In the genomic region with DNA sequence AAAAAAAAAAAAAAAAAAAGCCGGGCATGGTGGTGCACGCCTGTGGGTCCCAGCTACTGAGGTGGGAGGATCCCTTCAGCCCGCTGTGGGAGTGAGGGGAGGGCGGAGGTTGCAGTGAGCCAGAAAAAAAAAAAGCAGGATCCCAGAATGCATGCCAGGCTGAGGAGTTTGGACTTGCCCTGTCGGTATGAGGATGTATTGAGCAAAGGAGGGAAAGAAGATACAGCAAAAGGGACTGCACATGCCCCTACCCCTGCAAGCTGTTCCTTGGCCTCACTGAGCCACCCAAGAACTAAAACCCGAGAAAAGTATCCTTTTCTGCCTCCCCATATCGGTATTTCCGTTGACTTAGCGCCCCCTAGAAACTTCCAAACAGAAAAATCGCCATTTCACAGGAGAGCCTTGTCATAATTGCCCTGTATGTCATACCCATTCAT, we compare ENCODE assay signal across 9 cellular contexts. TPM values are rescaled to one million over a fixed set of nuclear protein-coding genes. Genes with fewer than 3 reads are reported as not detected.
DNase-seq lines count a peak whose midpoint lies in the region; ATAC-seq, FAIRE-seq and TF ChIP-seq lines count a peak whose summit lies in the region.
"Had no signal": no experiment of that assay in that cellular context is flagged by ENCODE, and none has a peak within 500 bp of the region (broad histone marks: within the 10 kb centered on the region; RNA-seq: fewer than 3 reads in every experiment).

No MANE protein-coding gene starts in this region.

- peaks cover 13% of the 10 kb centered on the region for H3K79me2 ChIP-seq in mesendoderm (ENCODE audit: control insufficient read depth, insufficient read depth, low read length)

- H3K4ac ChIP-seq in mesendoderm (ENCODE audit: low read depth, low read length), result peak overlapping the region; percentile 43

- H4K5ac ChIP-seq in mesendoderm (ENCODE audit: low read length), result no peak overlapping the region

- H3K56ac ChIP-seq in mesendoderm (ENCODE audit: low read length), result peak overlapping the region; percentile 77

- CTCF ChIA-PET in activated CD8-positive, alpha-beta T cell treated with anti-CD3 and anti-CD28 coated beads for 36 hours (lab: Charles Lee), result interaction anchor here (0.9 to 5.5 kb wide), 7 partner anchors 12 to 156 kb away, joined by 3 to 27 read pairs (median 4); a partner anchor contains a TSS

- H3K4me3 ChIP-seq in HUES6 (ENCODE audit: low read depth, low read length) (peak overlapping the region; percentile 9; the same call in 1 of the 2 replicates), mesendoderm (ENCODE audit: low read length) (no peak overlapping the region), psoas muscle (no peak overlapping the region)

- H3K9me3 ChIP-seq in HUES6 (ENCODE audit: control insufficient read depth, insufficient read depth, low read depth, low read length), result no peaks in the 10 kb centered on the region
- H3K9me3 ChIP-seq in psoas muscle, result no peaks in the 10 kb centered on the region

- H3K36me3 ChIP-seq in HUES6 (ENCODE audit: control insufficient read depth, insufficient read depth, low read length) (peaks cover 20% of the 10 kb centered on the region), mesendoderm (ENCODE audit: control insufficient read depth, insufficient read depth, low read length) (no peaks in the 10 kb centered on the region), psoas muscle (ENCODE audit: insufficient read depth in 1 of 2, low read depth in 1 of 2) (peaks cover 0 to 16% of the 10 kb centered on the region in 2 donors)

- POLR2A ChIA-PET in activated CD8-positive, alpha-beta T cell treated with anti-CD3 and anti-CD28 coated beads for 36 hours (lab: Charles Lee), result interaction anchor here (3.1 kb wide), 1 partner anchor 11 kb away, joined by 14 read pairs; a partner anchor contains a TSS

- no peak overlapping the region for H3K23ac ChIP-seq in mesendoderm (ENCODE audit: low read length)

- H3K4me2 ChIP-seq in mesendoderm (ENCODE audit: low read length), result no peak overlapping the region

- no peaks in the 10 kb centered on the region for H3K9me3 Mint-ChIP-seq in activated CD8-positive, alpha-beta T cell treated with anti-CD3 and anti-CD28 coated beads for 36 hours

- ATAC-seq in activated CD8-positive, alpha-beta T cell treated with anti-CD3 and anti-CD28 coated beads for 36 hours, result no peak
- no peak for ATAC-seq in HG03196 (IDR thresholded peaks at IDR 0.05; ENCODE audit: unreplicated experiment)
- ATAC-seq in psoas muscle, result no peak
- ATAC-seq in HG03457 (IDR thresholded peaks at IDR 0.05; ENCODE audit: unreplicated experiment), result no peak
- no peak for ATAC-seq in left ventricle myocardium superior

- H2BK15ac ChIP-seq in mesendoderm (replicated peaks; ENCODE audit: low read depth), result no peak overlapping the region

- H3K27ac Mint-ChIP-seq in activated CD8-positive, alpha-beta T cell treated with anti-CD3 and anti-CD28 coated beads for 36 hours, result peak overlapping the region; percentile 23

- H3K4me1 ChIP-seq in HUES6 (ENCODE audit: control insufficient read depth, insufficient read depth, low read length) (no peaks in the 10 kb centered on the region), mesendoderm (ENCODE audit: control insufficient read depth, low read depth, low read length) (no peaks in the 10 kb centered on the region), psoas muscle (peaks cover 19% of the 10 kb centered on the region)

- no peaks in the 10 kb centered on the region for H3K27me3 Mint-ChIP-seq in activated CD8-positive, alpha-beta T cell treated with anti-CD3 and anti-CD28 coated beads for 36 hours

- peaks cover 32% of the 10 kb centered on the region for H3K4me1 Mint-ChIP-seq in activated CD8-positive, alpha-beta T cell treated with anti-CD3 and anti-CD28 coated beads for 36 hours (ENCODE audit: low read depth)

- peak overlapping the region; percentile 35 for H3K4me3 Mint-ChIP-seq in activated CD8-positive, alpha-beta T cell treated with anti-CD3 and anti-CD28 coated beads for 36 hours

- H3K36me3 Mint-ChIP-seq in activated CD8-positive, alpha-beta T cell treated with anti-CD3 and anti-CD28 coated beads for 36 hours (ENCODE audit: low read depth), result peaks cover 31% of the 10 kb centered on the region

- H3K79me1 ChIP-seq in mesendoderm (ENCODE audit: low read length), result peaks cover 14% of the 10 kb centered on the region

- no peak overlapping the region for H2BK5ac ChIP-seq in mesendoderm (ENCODE audit: low read length)

- TF ChIP-seq CTCF in D721Med (IDR thresholded peaks at IDR 0.05; ENCODE audit: insufficient read depth, missing control alignments) (peak; percentile 77), psoas muscle (IDR thresholded peaks at IDR 0.05) (no peak)
- TF ChIP-seq CTCF in activated CD8-positive, alpha-beta T cell treated with anti-CD3 and anti-CD28 coated beads for 36 hours (IDR thresholded peaks at IDR 0.05), result peak; percentile 29

- no peak overlapping the region for H2AK5ac ChIP-seq in mesendoderm (ENCODE audit: low read length)

- peak overlapping the region; percentile 65 for H4K8ac ChIP-seq in mesendoderm (ENCODE audit: low read depth, low read length)

- no peak overlapping the region for H2BK120ac ChIP-seq in mesendoderm (ENCODE audit: low read depth, low read length)

- no peak for DNase-seq in D721Med (ENCODE audit: insufficient read length, low spot score)
- peak; percentile 41 for DNase-seq in activated CD8-positive, alpha-beta T cell treated with anti-CD3 and anti-CD28 coated beads for 36 hours
- DNase-seq in mesendoderm, result peak; percentile 62
- no peak for DNase-seq in psoas muscle
- no peak for DNase-seq in left ventricle myocardium superior

- WGBS in mesendoderm (ENCODE audit: extremely low coverage, insufficient coverage, low lambda C conversion rate), result no CpG with 5 or more reads among the region's 10 CpGs
- 40 to 41% (median 41%) methylated on average over 9 to 10 of the region's 10 CpGs for WGBS in psoas muscle, 3 donors

- intact Hi-C loops in activated CD8-positive, alpha-beta T cell treated with anti-CD3 and anti-CD28 coated beads for 36 hours (cut with micrococcal nuclease), result loop anchor here (5.0 kb wide), 1 partner anchor 145 kb away; no protein-coding TSS in a partner anchor
- intact Hi-C loops in psoas muscle (cut with DNase I) (loop anchor here in 1 of 2 donors (5.0 kb wide), 1 partner anchor 150 kb away; no protein-coding TSS in a partner anchor), left ventricle myocardium superior (cut with micrococcal nuclease) (no loop called here)

- H3K27ac ChIP-seq in HUES6 (ENCODE audit: low read depth, low read length), result no peak overlapping the region
- no peak overlapping the region for H3K27ac ChIP-seq in mesendoderm (ENCODE audit: low read depth, low read length)
- no peak overlapping the region for H3K27ac ChIP-seq in psoas muscle

- no peak overlapping the region for H3K18ac ChIP-seq in mesendoderm (ENCODE audit: low read length)

- H3K27me3 ChIP-seq in HUES6 (ENCODE audit: control insufficient read depth, insufficient read depth, low read length), result no peaks in the 10 kb centered on the region
- H3K27me3 ChIP-seq in mesendoderm (ENCODE audit: insufficient read depth, low read length, poor library complexity), result no peaks in the 10 kb centered on the region
- no peaks in the 10 kb centered on the region for H3K27me3 ChIP-seq in psoas muscle (ENCODE audit: insufficient read depth in 3 of 3, low read length in 2 of 3)

- H3K9ac ChIP-seq in HUES6 (ENCODE audit: low read length) (no peak overlapping the region), mesendoderm (ENCODE audit: low read length) (peak overlapping the region; percentile 45)

- no peak for FAIRE-seq in D721Med (lab: Jason Lieb, UNC)

RNA-seq across cellular contexts. Expression of a gene that starts 1.3 kb away (rescaled TPM):
- total RNA-seq in activated CD8-positive, alpha-beta T cell treated with anti-CD3 and anti-CD28 coated beads for 36 hours, result 10 to 100 TPM; 50.7 to 51.0 TPM
- 111 TPM for polyA plus RNA-seq in mesendoderm (2013, experiment 1 of 2)
- 111 TPM for polyA plus RNA-seq in mesendoderm (2013, experiment 2 of 2)
- total RNA-seq in psoas muscle (10 to 100 TPM; 30.6 to 77.5 (median 69.6) TPM), left ventricle myocardium superior (14.1 TPM)
- 100 to 1,000 TPM in 2 of 3 donors, 10 to 100 TPM in 1; 55.0 to 110 (median 103) TPM for polyA plus RNA-seq in psoas muscle

RNA-seq across cellular contexts. Expression of a gene that starts 11.0 kb away (rescaled TPM):
- 10 to 100 TPM; 65.4 to 68.6 TPM for total RNA-seq in activated CD8-positive, alpha-beta T cell treated with anti-CD3 and anti-CD28 coated beads for 36 hours
- polyA plus RNA-seq in mesendoderm (2013, experiment 1 of 2), result 56.5 TPM
- 55.0 TPM for polyA plus RNA-seq in mesendoderm (2013, experiment 2 of 2)
- total RNA-seq in psoas muscle (10 to 100 TPM; 44.3 to 77.5 (median 70.8) TPM), left ventricle myocardium superior (123 TPM)
- polyA plus RNA-seq in psoas muscle, result 10 to 100 TPM; 62.6 to 74.4 (median 67.5) TPM

RNA-seq across cellular contexts. Expression of a gene that starts 16.6 kb away (rescaled TPM):
- not detected for total RNA-seq in activated CD8-positive, alpha-beta T cell treated with anti-CD3 and anti-CD28 coated beads for 36 hours
- polyA plus RNA-seq in mesendoderm (2013, experiment 1 of 2), result not detected
- 0.04 TPM for polyA plus RNA-seq in mesendoderm (2013, experiment 2 of 2)
- 1 to 10 TPM in 1 of 4 donors, under 1 TPM in 3; 0.28 to 2.2 (median 0.58) TPM for total RNA-seq in psoas muscle
- polyA plus RNA-seq in psoas muscle, result under 1 TPM; 0.56 to 0.79 (median 0.61) TPM
- 1.5 TPM for total RNA-seq in left ventricle myocardium superior
- total RNA-seq: pulmonary artery endothelial cell had no signal

RNA-seq across cellular contexts. Expression of a gene that starts 23.1 kb away (rescaled TPM):
- total RNA-seq in activated CD8-positive, alpha-beta T cell treated with anti-CD3 and anti-CD28 coated beads for 36 hours, result 10 to 100 TPM; 19.8 to 20.2 TPM
- not detected for polyA plus RNA-seq in mesendoderm (2013, experiment 1 of 2)
- polyA plus RNA-seq in mesendoderm (2013, experiment 2 of 2), result 0.06 TPM
- total RNA-seq in psoas muscle, result under 1 TPM in 1 of 4 donors, not detected in 3; 0.69 TPM
- under 1 TPM in 2 of 3 donors, not detected in 1; 0.12 to 0.13 TPM for polyA plus RNA-seq in psoas muscle
- total RNA-seq in left ventricle myocardium superior, result not detected
- total RNA-seq: pulmonary artery endothelial cell had no signal

RNA-seq across cellular contexts. Expression of a gene that starts 30.2 kb away (rescaled TPM):
- 10 to 100 TPM; 14.4 to 14.9 TPM for total RNA-seq in activated CD8-positive, alpha-beta T cell treated with anti-CD3 and anti-CD28 coated beads for 36 hours
- 9.4 TPM for polyA plus RNA-seq in mesendoderm (2013, experiment 1 of 2)
- 9.5 TPM for polyA plus RNA-seq in mesendoderm (2013, experiment 2 of 2)
- total RNA-seq in psoas muscle (under 1 TPM; 0.07 to 0.24 (median 0.16) TPM), left ventricle myocardium superior (0.42 TPM)
- under 1 TPM; 0.01 to 0.17 (median 0.04) TPM for polyA plus RNA-seq in psoas muscle

Comparison
In these comparisons a context has a peak if more than half of its experiments do, and no peak if none do; other contexts are left out.
1. DNase-seq: peak in activated CD8-positive, alpha-beta T cell treated with anti-CD3 and anti-CD28 coated beads for 36 hours (single experiment) and mesendoderm (single experiment); none in D721Med (single experiment), psoas muscle (0 of 2) and left ventricle myocardium superior (single experiment).